Comparison of ENCODE assay signal across 1 cellular context in the genomic region with DNA sequence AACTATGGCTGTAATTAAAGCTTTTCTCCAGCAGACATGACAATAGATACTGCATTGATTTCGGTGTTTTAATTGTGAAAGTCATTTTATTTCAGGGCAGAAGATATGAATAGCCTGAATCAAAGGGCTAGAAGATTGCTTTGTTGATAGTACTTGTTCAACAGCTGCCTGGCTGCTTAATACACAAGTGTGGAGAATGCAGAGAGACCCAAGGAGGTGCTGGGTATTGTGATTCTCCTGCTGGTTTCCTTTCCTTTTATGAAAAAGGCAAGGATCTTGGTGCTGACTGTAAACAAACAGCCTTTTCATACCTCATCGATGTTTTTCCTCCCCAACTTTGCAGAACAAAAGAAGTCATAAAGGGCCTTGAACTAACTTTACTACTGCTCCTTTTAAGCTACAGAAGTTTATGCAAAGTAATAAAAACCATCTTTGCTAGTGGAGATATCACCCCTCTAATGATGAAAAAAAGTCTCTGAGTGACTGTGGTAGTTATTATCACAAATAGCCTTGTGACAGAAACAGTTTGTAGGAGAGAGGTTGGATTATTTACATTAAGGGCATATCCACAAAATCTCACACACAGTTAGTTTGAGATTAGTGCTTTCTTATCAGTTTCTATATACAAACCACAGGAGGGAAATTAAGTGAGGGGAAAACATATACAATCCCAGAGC.
TF ChIP-seq lines count a peak whose summit lies in the region.

No MANE protein-coding gene starts in this region.

TF ChIP-seq in HEK293, 187 proteins besides CTCF, POLR2A, EP300 and RAD21 (continued from another document and continues in another):
- TF ChIP-seq ZNF311 (tag by site-specific recombination; IDR thresholded peaks at IDR 0.05; ENCODE audit: borderline replicate concordance) (no peak), ZNF596 (tag by site-specific recombination; IDR thresholded peaks at IDR 0.05) (no peak), KLF17 (tag by site-specific recombination; IDR thresholded peaks at IDR 0.05) (no peak), GLIS2 (tag by site-specific recombination; IDR thresholded peaks at IDR 0.05) (no peak), ZNF530 (tag by site-specific recombination; IDR thresholded peaks at IDR 0.05; ENCODE audit: low read depth) (no peak), ZNF394 (tag by site-specific recombination; IDR thresholded peaks at IDR 0.05; ENCODE audit: borderline replicate concordance) (no peak), ZBTB6 (tag by site-specific recombination; IDR thresholded peaks at IDR 0.05) (no peak), ZNF768 (tag by site-specific recombination; IDR thresholded peaks at IDR 0.05) (no peak), ZNF302 (tag by site-specific recombination; IDR thresholded peaks at IDR 0.05; ENCODE audit: low read depth) (no peak), PATZ1 (tag by site-specific recombination; IDR thresholded peaks at IDR 0.05) (no peak), KLF1 (tag by site-specific recombination; IDR thresholded peaks at IDR 0.05) (no peak), ZNF146 (tag by site-specific recombination; IDR thresholded peaks at IDR 0.05) (no peak), ZBTB8A (tag by site-specific recombination; IDR thresholded peaks at IDR 0.05) (peak; percentile 21; the same call in 1 of the 2 replicates), MEIS1 (CRISPR knock-in tag; IDR thresholded peaks at IDR 0.05; ENCODE audit: borderline replicate concordance) (no peak), ZSCAN18 (tag by site-specific recombination; IDR thresholded peaks at IDR 0.05) (no peak), GLI2 (tag by site-specific recombination; IDR thresholded peaks at IDR 0.05; ENCODE audit: borderline replicate concordance, low read depth) (0 out of 2 replicates have a peak, but pooled peaks have one; percentile 54), IKZF3 (tag by site-specific recombination; IDR thresholded peaks at IDR 0.05) (0 out of 2 replicates have a peak, but pooled peaks have one; percentile 40), ZFP69B (tag by site-specific recombination; IDR thresholded peaks at IDR 0.05) (no peak), ZNF610 (tag by site-specific recombination; IDR thresholded peaks at IDR 0.05; ENCODE audit: borderline replicate concordance) (0 out of 2 replicates have a peak, but pooled peaks have one; percentile 17), ZNF16 (tag by site-specific recombination; IDR thresholded peaks at IDR 0.05; ENCODE audit: low read depth) (no peak), PRDM2 (tag by site-specific recombination; IDR thresholded peaks at IDR 0.05; ENCODE audit: borderline replicate concordance) (no peak), ZBTB17 (tag by site-specific recombination; IDR thresholded peaks at IDR 0.05) (peak; percentile 50; the same call in 1 of the 2 replicates), ZNF211 (tag by site-specific recombination; IDR thresholded peaks at IDR 0.05; ENCODE audit: low read depth) (no peak), ZNF645 (tag by site-specific recombination; IDR thresholded peaks at IDR 0.05) (no peak), ZNF10 (tag by site-specific recombination; IDR thresholded peaks at IDR 0.05) (no peak), YY1 (tag by site-specific recombination; IDR thresholded peaks at IDR 0.05) (no peak), ZNF426 (tag by site-specific recombination; IDR thresholded peaks at IDR 0.05) (no peak)
- TF ChIP-seq, protein P1, sequence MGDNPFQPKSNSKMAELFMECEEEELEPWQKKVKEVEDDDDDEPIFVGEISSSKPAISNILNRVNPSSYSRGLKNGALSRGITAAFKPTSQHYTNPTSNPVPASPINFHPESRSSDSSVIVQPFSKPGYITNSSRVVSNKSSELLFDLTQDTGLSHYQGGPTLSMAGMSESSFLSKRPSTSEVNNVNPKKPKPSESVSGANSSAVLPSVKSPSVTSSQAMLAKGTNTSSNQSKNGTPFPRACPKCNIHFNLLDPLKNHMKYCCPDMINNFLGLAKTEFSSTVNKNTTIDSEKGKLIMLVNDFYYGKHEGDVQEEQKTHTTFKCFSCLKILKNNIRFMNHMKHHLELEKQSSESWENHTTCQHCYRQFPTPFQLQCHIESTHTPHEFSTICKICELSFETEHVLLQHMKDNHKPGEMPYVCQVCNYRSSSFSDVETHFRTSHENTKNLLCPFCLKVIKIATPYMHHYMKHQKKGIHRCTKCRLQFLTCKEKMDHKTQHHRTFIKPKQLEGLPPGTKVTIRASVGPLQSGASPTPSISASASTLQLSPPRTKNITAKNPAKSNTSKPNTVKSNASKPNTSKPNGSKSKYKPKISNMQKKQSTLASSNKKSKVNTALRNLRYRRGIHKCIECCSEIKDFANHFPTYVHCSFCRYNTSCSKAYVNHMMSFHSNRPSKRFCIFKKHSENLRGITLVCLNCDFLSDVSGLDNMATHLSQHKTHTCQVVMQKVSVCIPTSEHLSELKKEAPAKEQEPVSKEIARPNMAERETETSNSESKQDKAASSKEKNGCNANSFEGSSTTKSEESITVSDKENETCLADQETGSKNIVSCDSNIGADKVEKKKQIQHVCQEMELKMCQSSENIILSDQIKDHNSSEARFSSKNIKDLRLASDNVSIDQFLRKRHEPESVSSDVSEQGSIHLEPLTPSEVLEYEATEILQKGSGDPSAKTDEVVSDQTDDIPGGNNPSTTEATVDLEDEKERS (tag by site-specific recombination; IDR thresholded peaks at IDR 0.05) = no peak
- TF ChIP-seq, protein P2, sequence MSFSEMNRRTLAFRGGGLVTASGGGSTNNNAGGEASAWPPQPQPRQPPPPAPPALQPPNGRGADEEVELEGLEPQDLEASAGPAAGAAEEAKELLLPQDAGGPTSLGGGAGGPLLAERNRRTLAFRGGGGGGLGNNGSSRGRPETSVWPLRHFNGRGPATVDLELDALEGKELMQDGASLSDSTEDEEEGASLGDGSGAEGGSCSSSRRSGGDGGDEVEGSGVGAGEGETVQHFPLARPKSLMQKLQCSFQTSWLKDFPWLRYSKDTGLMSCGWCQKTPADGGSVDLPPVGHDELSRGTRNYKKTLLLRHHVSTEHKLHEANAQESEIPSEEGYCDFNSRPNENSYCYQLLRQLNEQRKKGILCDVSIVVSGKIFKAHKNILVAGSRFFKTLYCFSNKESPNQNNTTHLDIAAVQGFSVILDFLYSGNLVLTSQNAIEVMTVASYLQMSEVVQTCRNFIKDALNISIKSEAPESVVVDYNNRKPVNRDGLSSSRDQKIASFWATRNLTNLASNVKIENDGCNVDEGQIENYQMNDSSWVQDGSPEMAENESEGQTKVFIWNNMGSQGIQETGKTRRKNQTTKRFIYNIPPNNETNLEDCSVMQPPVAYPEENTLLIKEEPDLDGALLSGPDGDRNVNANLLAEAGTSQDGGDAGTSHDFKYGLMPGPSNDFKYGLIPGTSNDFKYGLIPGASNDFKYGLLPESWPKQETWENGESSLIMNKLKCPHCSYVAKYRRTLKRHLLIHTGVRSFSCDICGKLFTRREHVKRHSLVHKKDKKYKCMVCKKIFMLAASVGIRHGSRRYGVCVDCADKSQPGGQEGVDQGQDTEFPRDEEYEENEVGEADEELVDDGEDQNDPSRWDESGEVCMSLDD (tag by site-specific recombination; IDR thresholded peaks at IDR 0.05) = no peak
